Comparison of ENCODE assay signal across 28 cellular contexts in genomic region chr6:147226877-147227276, GRCh38.
"Had no signal": no experiment of that assay in that cellular context is flagged by ENCODE, and none has a peak within 500 bp of the region (broad histone marks: within the 10 kb centered on the region; RNA-seq: fewer than 3 reads in every experiment).

No MANE protein-coding gene starts in this region.

- H3K27me3 Mint-ChIP-seq: activated CD4-positive, alpha-beta memory T cell treated with anti-CD3 and anti-CD28 coated beads, Interleukin-2, amount 10 ng/mL, durations not matched to agents 7 days and 5 days; activated CD8-positive, alpha-beta memory T cell treated with anti-CD3 and anti-CD28 coated beads, Interleukin-2, amount 10 ng/mL, durations not matched to agents 7 days and 5 days had no signal

- H3K36me3 ChIP-seq: adrenal gland had no signal

- H3K4me3 Mint-ChIP-seq: activated CD4-positive, alpha-beta memory T cell treated with anti-CD3 and anti-CD28 coated beads, Interleukin-2, amount 10 ng/mL, durations not matched to agents 7 days and 5 days; activated CD8-positive, alpha-beta memory T cell treated with anti-CD3 and anti-CD28 coated beads, Interleukin-2, amount 10 ng/mL, durations not matched to agents 7 days and 5 days; activated naive CD4-positive, alpha-beta T cell treated with anti-CD3 and anti-CD28 coated beads for 36 hours; T-helper 1 cell treated with Interleukin-12 subunit alpha and Interleukin-12 subunit beta and Interleukin-4 antibody, amounts not matched to agents 30 μg/mL and 1 μg/mL, for 36 hours; T-helper 2 cell treated with Interferon-gamma antibody and Interleukin-4, amounts not matched to agents 5 μg/mL and 100 μg/mL, for 36 hours had no signal

- H3K9me3 ChIP-seq: adrenal gland, body of pancreas had no signal

- H3K27me3 ChIP-seq: adrenal gland, body of pancreas, SJCRH30 had no signal

- H3K4me3 ChIP-seq: adrenal gland, body of pancreas, SJCRH30 had no signal

- H3K27ac ChIP-seq: adrenal gland, body of pancreas, SJCRH30 had no signal

- ATAC-seq: activated CD4-positive, CD25-positive, alpha-beta regulatory T cell treated with anti-CD3 and anti-CD28 coated beads, Interleukin-2, amount 50 U/mL, for 24 hours; activated CD8-positive, alpha-beta memory T cell treated with anti-CD3 and anti-CD28 coated beads, Interleukin-2, amount 10 ng/mL, durations not matched to agents 7 days and 5 days; activated naive CD4-positive, alpha-beta T cell treated with anti-CD3 and anti-CD28 coated beads, Interleukin-2, amount 50 U/mL, for 72 hours; body of pancreas; Panc1 had no signal

- H3K9me3 Mint-ChIP-seq: activated CD4-positive, alpha-beta memory T cell treated with anti-CD3 and anti-CD28 coated beads, Interleukin-2, amount 10 ng/mL, durations not matched to agents 7 days and 5 days; activated naive CD4-positive, alpha-beta T cell treated with anti-CD3 and anti-CD28 coated beads for 36 hours; activated naive CD4-positive, alpha-beta T cell treated with anti-CD3 and anti-CD28 coated beads, Interleukin-2, amount 50 U/mL, for 72 hours; T-helper 1 cell treated with Interleukin-12 subunit alpha and Interleukin-12 subunit beta and Interleukin-4 antibody, amounts not matched to agents 30 μg/mL and 1 μg/mL, for 36 hours; T-helper 2 cell treated with Interferon-gamma antibody and Interleukin-4, amounts not matched to agents 5 μg/mL and 100 μg/mL, for 36 hours had no signal

- H3K4me1 ChIP-seq: SJCRH30 had no signal

- DNase-seq: activated CD4-positive, alpha-beta memory T cell treated with anti-CD3 and anti-CD28 coated beads, Interleukin-2, amount 10 ng/mL, durations not matched to agents 7 days and 5 days; activated CD4-positive, alpha-beta T cell treated with anti-CD3 and anti-CD28 coated beads for 4 hours; activated CD8-positive, alpha-beta memory T cell treated with anti-CD3 and anti-CD28 coated beads for 24 hours; activated CD8-positive, alpha-beta memory T cell treated with anti-CD3 and anti-CD28 coated beads, Interleukin-2, amount 10 ng/mL, durations not matched to agents 7 days and 5 days; activated CD8-positive, alpha-beta memory T cell treated with anti-CD3 and anti-CD28 coated beads, Interleukin-2, amount 50 U/mL, for 48 hours; activated gamma-delta T cell treated with Interleukin-2 at 50 U/mL for 16 hours; activated naive CD4-positive, alpha-beta T cell treated with anti-CD3 and anti-CD28 coated beads for 36 hours; activated T-cell treated with anti-CD3 and anti-CD28 coated beads, Interleukin-2, amount 50 U/mL, for 1 hour; adrenal gland; body of pancreas; caudate nucleus; Kasumi-1; MM.1S; MV-4-11; NCI-H1092; NCI-H1436 treated with DMSO at 0.1 percent for 48 hours; NCI-H1694 treated with DMSO at 0.1 percent for 48 hours; NCI-H2029; NCI-H345; NCI-H524 treated with DMSO at 0.1 percent for 48 hours; SHP77; SJCRH30; SK-N-SH had no signal

- H3K27ac Mint-ChIP-seq: activated CD4-positive, alpha-beta memory T cell treated with anti-CD3 and anti-CD28 coated beads, Interleukin-2, amount 10 ng/mL, durations not matched to agents 7 days and 5 days; activated CD8-positive, alpha-beta memory T cell treated with anti-CD3 and anti-CD28 coated beads, Interleukin-2, amount 10 ng/mL, durations not matched to agents 7 days and 5 days; activated naive CD4-positive, alpha-beta T cell treated with anti-CD3 and anti-CD28 coated beads for 36 hours; activated naive CD4-positive, alpha-beta T cell treated with anti-CD3 and anti-CD28 coated beads, Interleukin-2, amount 50 U/mL, for 72 hours; T-helper 1 cell treated with Interleukin-12 subunit alpha and Interleukin-12 subunit beta and Interleukin-4 antibody, amounts not matched to agents 30 μg/mL and 1 μg/mL, for 36 hours; T-helper 2 cell treated with Interferon-gamma antibody and Interleukin-4, amounts not matched to agents 5 μg/mL and 100 μg/mL, for 36 hours had no signal
